ENCODE assay signal across 22 cellular contexts in genomic region chr2:28439763-28440162, GRCh38.
"Had no signal": no experiment of that assay in that cellular context is flagged by ENCODE, and none has a peak within 500 bp of the region (broad histone marks: within the 10 kb centered on the region; RNA-seq: fewer than 3 reads in every experiment).

No MANE protein-coding gene starts in this region.

- H3K9me3 ChIP-seq: neutrophil, pancreas, right lobe of liver, stomach, thyroid gland had no signal

- H3K27me3 ChIP-seq: neutrophil, pancreas, right lobe of liver, stomach, thyroid gland had no signal

- H3K4me3 Mint-ChIP-seq: memory B cell; natural killer cell treated with Interleukin-12 subunit alpha and Interleukin-12 subunit beta and Interleukin-15 and Interleukin-18, amount 100 ng/mL, for 72 hours; neural crest cell had no signal

- H3K27ac ChIP-seq: dorsolateral prefrontal cortex, neutrophil, pancreas, right lobe of liver, stomach, thyroid gland had no signal

- ATAC-seq: left lobe of liver, pancreas, right lobe of liver had no signal

- H3K9me3 Mint-ChIP-seq: natural killer cell treated with Interleukin-12 subunit alpha and Interleukin-12 subunit beta and Interleukin-15 and Interleukin-18, amount 100 ng/mL, for 72 hours had no signal

- H3K4me1 ChIP-seq: thyroid gland had no signal

- H3K4me1 Mint-ChIP-seq: memory B cell, neural crest cell had no signal

- H3K4me2 ChIP-seq: smooth muscle cell had no signal

- DNase-seq: cortex of kidney; dorsolateral prefrontal cortex; effector CD4-positive, alpha-beta T cell; kidney; right lobe of liver; stimulated activated CD4-positive, alpha-beta T cell treated with anti-CD3 and anti-CD28 coated beads, Interleukin-12 subunit alpha, Interleukin-12 subunit beta, amount 100 ng/mL, for 4 hours; stimulated activated CD4-positive, alpha-beta T cell treated with anti-CD3 and anti-CD28 coated beads, Interleukin-1b, Interleukin-23, amount 100 ng/mL, for 48 hours; stimulated activated CD4-positive, alpha-beta T cell treated with anti-CD3 and anti-CD28 coated beads, Interleukin-4, amount 100 ng/mL, for 1 hour; stimulated activated CD8-positive, alpha-beta memory T cell treated with anti-CD3 and anti-CD28 coated beads, Interleukin-4, amount 100 ng/mL, for 48 hours; stimulated activated naive CD4-positive, alpha-beta T cell treated with Interleukin-2 at 50 U/mL for 16 hours; stomach; thyroid gland; trophoblast cell had no signal

- H3K4me3 ChIP-seq: dorsolateral prefrontal cortex, lung, pancreas, right lobe of liver, smooth muscle cell, stomach, thyroid gland had no signal

- H3K36me3 Mint-ChIP-seq: memory B cell had no signal

- FAIRE-seq: frontal cortex, kidney, pancreas had no signal

- H3K36me3 ChIP-seq: neutrophil, pancreas, right lobe of liver, stomach, thyroid gland had no signal

- H3K27ac Mint-ChIP-seq: memory B cell; natural killer cell treated with Interleukin-12 subunit alpha and Interleukin-12 subunit beta and Interleukin-15 and Interleukin-18, amount 100 ng/mL, for 72 hours had no signal
